8 cellular contexts compared by ENCODE assay signal in genomic region chr6:108260809-108261569, GRCh38. TPM values are rescaled to one million over a fixed set of nuclear protein-coding genes. Genes with fewer than 3 reads are reported as not detected.
DNase-seq lines count a peak whose midpoint lies in the region; ATAC-seq and TF ChIP-seq lines count a peak whose summit lies in the region.

SNX3 (minus strand) TSS chr6:108261040; CDS start chr6:108260921, 119 bp downstream.

- peak within 1 kb of the TSS; percentile 90 to 99 for H3K9ac ChIP-seq in duodenal mucosa (ENCODE audit: low read depth in 1 of 2, low read length in 2 of 2)

- POLR2A ChIA-PET in CD8-positive, alpha-beta T cell (lab: Charles Lee) = interaction anchor here (0.6 to 2.5 kb wide), 16 partner anchors 9 to 1233 kb away, joined by 3 to 31 read pairs (median 4); partner anchors contain the start of genes AFG1L, CD164, CEP57L1 and FOXO3
- POLR2A ChIA-PET in activated CD8-positive, alpha-beta T cell treated with anti-CD3 and anti-CD28 coated beads for 36 hours (lab: Charles Lee) = interaction anchor here (0.6 to 1.4 kb wide), 7 partner anchors 34 to 1864 kb away, joined by 3 to 11 read pairs (median 3); partner anchors contain the start of gene AFG1L

- H3K27me3 ChIP-seq in CD8-positive, alpha-beta T cell (ENCODE audit: insufficient read depth, low read length) = no peaks in the 10 kb centered on the region
- H3K27me3 ChIP-seq in duodenal mucosa (ENCODE audit: control insufficient read depth in 1 of 2, insufficient read depth in 2 of 2, low read length in 2 of 2) = no peaks in the 10 kb centered on the region

- H3K4me3 ChIP-seq in CD8-positive, alpha-beta T cell (ENCODE audit: low read depth, low read length) = peak within 1 kb of the TSS; percentile 64
- peak within 1 kb of the TSS; percentile 82 to 99 for H3K4me3 ChIP-seq in duodenal mucosa (ENCODE audit: low read depth in 1 of 2, low read length in 2 of 2)
- peak within 1 kb of the TSS; percentile 95 for H3K4me3 ChIP-seq in lower leg skin (ENCODE audit: low read depth, poor library complexity, severe bottlenecking)

- no peaks in the 10 kb centered on the region for H3K36me3 ChIP-seq in CD8-positive, alpha-beta T cell (ENCODE audit: insufficient read depth, low read length)
- H3K36me3 ChIP-seq in duodenal mucosa (ENCODE audit: control insufficient read depth in 1 of 2, insufficient read depth in 2 of 2, low read length in 2 of 2) = no peaks in the 10 kb centered on the region

- H3K4me1 Mint-ChIP-seq in CD8-positive, alpha-beta T cell (ENCODE audit: low read depth) = peaks cover 36% of the 10 kb centered on the region
- peaks cover 22% of the 10 kb centered on the region for H3K4me1 Mint-ChIP-seq in activated CD8-positive, alpha-beta T cell treated with anti-CD3 and anti-CD28 coated beads for 36 hours (ENCODE audit: low read depth)

- H3K27me3 Mint-ChIP-seq in CD8-positive, alpha-beta T cell (ENCODE audit: low read depth) = no peaks in the 10 kb centered on the region
- H3K27me3 Mint-ChIP-seq in activated CD8-positive, alpha-beta T cell treated with anti-CD3 and anti-CD28 coated beads for 36 hours = no peaks in the 10 kb centered on the region

- H3K27ac Mint-ChIP-seq in CD8-positive, alpha-beta T cell = peak within 1 kb of the TSS; percentile 97
- H3K27ac Mint-ChIP-seq in activated CD8-positive, alpha-beta T cell treated with anti-CD3 and anti-CD28 coated beads for 36 hours = peak within 1 kb of the TSS; percentile 93

- H3K4me3 Mint-ChIP-seq in CD8-positive, alpha-beta T cell = peak within 1 kb of the TSS; percentile 89
- H3K4me3 Mint-ChIP-seq in activated CD8-positive, alpha-beta T cell treated with anti-CD3 and anti-CD28 coated beads for 36 hours = peak within 1 kb of the TSS; percentile 85

- CTCF ChIA-PET in CD8-positive, alpha-beta T cell (lab: Charles Lee) = interaction anchor here (1.1 to 1.7 kb wide), 2 partner anchors 13 to 34 kb away, joined by 3 to 4 read pairs; partner anchors contain the start of gene AFG1L
- CTCF ChIA-PET in activated CD8-positive, alpha-beta T cell treated with anti-CD3 and anti-CD28 coated beads for 36 hours (lab: Charles Lee) = interaction anchor here (1.1 to 2.4 kb wide), 5 partner anchors 10 to 237 kb away, joined by 3 to 11 read pairs (median 4); partner anchors contain the start of gene AFG1L

- no peaks in the 10 kb centered on the region for H3K9me3 ChIP-seq in CD8-positive, alpha-beta T cell (ENCODE audit: low read length)
- no peaks in the 10 kb centered on the region for H3K9me3 ChIP-seq in duodenal mucosa (ENCODE audit: control insufficient read depth in 1 of 2, low read length in 2 of 2)

- peaks cover 17% of the 10 kb centered on the region for H3K4me1 ChIP-seq in CD8-positive, alpha-beta T cell (ENCODE audit: insufficient read depth, low read length)
- peaks cover 10 to 11% of the 10 kb centered on the region in 2 donors for H3K4me1 ChIP-seq in duodenal mucosa (ENCODE audit: control insufficient read depth in 1 of 2, insufficient read depth in 2 of 2, low read length in 2 of 2)

- WGBS in lower leg skin, 2 donors = 0% methylated on average over 27 to 72 of the region's 83 CpGs

- DNase-seq in CD8-positive, alpha-beta T cell = peak; percentile 76 to 94 (median 84)
- peak; percentile 89 for DNase-seq in NCI-H82 treated with DMSO at 0.1 percent for 48 hours (lab: John Stamatoyannopoulos, UW; ENCODE audit: unreplicated experiment)
- DNase-seq in activated CD8-positive, alpha-beta T cell treated with anti-CD3 and anti-CD28 coated beads for 36 hours = peak; percentile 92
- DNase-seq in lower leg skin (ENCODE audit: low spot score in 2 of 2) = peak; percentile 95 to 99
- peak; percentile 78 to 85 for DNase-seq in stimulated activated CD4-positive, alpha-beta T cell treated with anti-CD3 and anti-CD28 coated beads, Interleukin-4, amount 100 ng/mL, for 48 hours (ENCODE audit: low read depth in 2 of 2)

- H3K27ac ChIP-seq in CD8-positive, alpha-beta T cell (ENCODE audit: low read depth, low read length) = peak within 1 kb of the TSS; percentile 82
- peak within 1 kb of the TSS; percentile 95 for H3K27ac ChIP-seq in duodenal mucosa (ENCODE audit: low read depth, low read length)

- peak in 1 of 2 donors; percentile 10 for TF ChIP-seq POLR2A in lower leg skin (IDR thresholded peaks at IDR 0.05)

- peak; percentile 79 for ATAC-seq in CD8-positive, alpha-beta T cell
- ATAC-seq in GM19438 (IDR thresholded peaks at IDR 0.05; ENCODE audit: low read depth, unreplicated experiment) = peak; percentile 89
- peak; percentile 73 for ATAC-seq in HG03575 (IDR thresholded peaks at IDR 0.05; ENCODE audit: extremely low read depth, insufficient number of reproducible peaks, low FRiP score, unreplicated experiment)
- ATAC-seq in activated CD8-positive, alpha-beta T cell treated with anti-CD3 and anti-CD28 coated beads for 36 hours = peak; percentile 92

- no peak for TF ChIP-seq CTCF in CD8-positive, alpha-beta T cell (IDR thresholded peaks at IDR 0.05)
- no peak for TF ChIP-seq CTCF in activated CD8-positive, alpha-beta T cell treated with anti-CD3 and anti-CD28 coated beads for 36 hours (IDR thresholded peaks at IDR 0.05)
- no peak for TF ChIP-seq CTCF in lower leg skin (IDR thresholded peaks at IDR 0.05)

- no peaks in the 10 kb centered on the region for H3K9me3 Mint-ChIP-seq in CD8-positive, alpha-beta T cell
- no peaks in the 10 kb centered on the region for H3K9me3 Mint-ChIP-seq in activated CD8-positive, alpha-beta T cell treated with anti-CD3 and anti-CD28 coated beads for 36 hours

- intact Hi-C loops in CD8-positive, alpha-beta T cell (cut with DNase I, micrococcal nuclease) = loop anchor here (1.0 to 10.0 kb wide), 13 partner anchors 33 to 1914 kb away; partner anchors contain the start of genes OSTM1 (in 2 of the 2), CD164 (in 1 of the 2), MTRES1 (in 1 of the 2) and SEC63 (in 1 of the 2)
- intact Hi-C loops in activated CD8-positive, alpha-beta T cell treated with anti-CD3 and anti-CD28 coated beads for 36 hours (cut with micrococcal nuclease) = no loop called here
- intact Hi-C loops in lower leg skin (cut with DNase I; ENCODE audit: low total_unique reads) = no loop called here

- peaks cover 8% of the 10 kb centered on the region for H3K36me3 Mint-ChIP-seq in CD8-positive, alpha-beta T cell
- H3K36me3 Mint-ChIP-seq in activated CD8-positive, alpha-beta T cell treated with anti-CD3 and anti-CD28 coated beads for 36 hours (ENCODE audit: low read depth) = peaks cover 4% of the 10 kb centered on the region

RNA-seq across cellular contexts. Expression of gene SNX3, which starts in this region (rescaled TPM):
- 10 to 100 TPM; 37.0 to 40.7 TPM for total RNA-seq in CD8-positive, alpha-beta T cell
- total RNA-seq in activated CD8-positive, alpha-beta T cell treated with anti-CD3 and anti-CD28 coated beads for 36 hours = 10 to 100 TPM; 62.5 to 68.4 TPM
- 100 to 1,000 TPM in 2 of 4 donors, 10 to 100 TPM in 2; 94.6 to 127 (median 100) TPM for total RNA-seq in lower leg skin

Comparison
In these comparisons a context has a peak if more than half of its experiments do, and no peak if none do; other contexts are left out.
1. Peak in every context shown above with its lines: DNase-seq, ATAC-seq, H3K4me3 ChIP-seq and H3K27ac ChIP-seq.
2. intact Hi-C loops: an anchor here in CD8-positive, alpha-beta T cell (1.0 to 10.0 kb wide); none called in activated CD8-positive, alpha-beta T cell treated with anti-CD3 and anti-CD28 coated beads for 36 hours and lower leg skin.